26 cellular contexts compared by ENCODE assay signal in genomic region chr13:84032116-84032515, GRCh38.
DNase-seq lines count a peak whose midpoint lies in the region; ATAC-seq and TF ChIP-seq lines count a peak whose summit lies in the region.
"Had no signal": no experiment of that assay in that cellular context is flagged by ENCODE, and none has a peak within 500 bp of the region (broad histone marks: within the 10 kb centered on the region; RNA-seq: fewer than 3 reads in every experiment).

No MANE protein-coding gene starts in this region.

- DNase-seq in LHCN-M2 (ENCODE audit: low read depth) (peak; percentile 51), epithelial cell of esophagus (ENCODE audit: low read depth) (peak; percentile 19), stromal cell of bone marrow (ENCODE audit: low read depth) (peak; percentile 18), hypothalamus (lab: John Stamatoyannopoulos, UW) (no peak), T-helper 1 cell (no peak)
- DNase-seq: AML-193; CD4-positive, alpha-beta T cell; EL; GDM1; GOT3; MV-4-11; NCI-H1105; NCI-H1436 treated with DMSO at 0.1 percent for 48 hours; NCI-H187 treated with DMSO at 0.1 percent for 48 hours; NCI-H2107; NCI-H446; NCI-H524 treated with DMSO at 0.1 percent for 48 hours; NCI-H774; SJCRH30 had no signal

- no peak overlapping the region for H3K4me3 Mint-ChIP-seq in activated T-helper 17 cell treated with anti-CD3 and anti-CD28 coated beads, Interleukin-2, amount 50 U/mL, for 72 hours
- H3K4me3 Mint-ChIP-seq: CD4-positive, alpha-beta T cell had no signal

- peak; percentile 48 for ATAC-seq in activated T-helper 17 cell treated with anti-CD3 and anti-CD28 coated beads, Interleukin-2, amount 50 U/mL, for 72 hours (replicated peaks)
- ATAC-seq in GM18511 (IDR thresholded peaks at IDR 0.05; ENCODE audit: unreplicated experiment) = no peak
- ATAC-seq: A549, GM12878, Right ventricle myocardium inferior, SK-N-SH treated with all-trans-retinoic acid at 6 μM for 48 hours had no signal

- no peaks in the 10 kb centered on the region for H3K27me3 Mint-ChIP-seq in activated T-helper 17 cell treated with anti-CD3 and anti-CD28 coated beads, Interleukin-2, amount 50 U/mL, for 72 hours
- H3K27me3 Mint-ChIP-seq: CD4-positive, alpha-beta T cell had no signal

- no peak for TF ChIP-seq CTCF in epithelial cell of esophagus (IDR thresholded peaks at IDR 0.05; ENCODE audit: insufficient read depth, low read depth, low read length, missing control alignments)

- H3K36me3 Mint-ChIP-seq in activated T-helper 17 cell treated with anti-CD3 and anti-CD28 coated beads, Interleukin-2, amount 50 U/mL, for 72 hours (ENCODE audit: low read depth) = no peaks in the 10 kb centered on the region

- H3K27ac Mint-ChIP-seq in activated T-helper 17 cell treated with anti-CD3 and anti-CD28 coated beads, Interleukin-2, amount 50 U/mL, for 72 hours = no peak overlapping the region
- H3K27ac Mint-ChIP-seq: CD4-positive, alpha-beta T cell had no signal

- no peaks in the 10 kb centered on the region for H3K9me3 Mint-ChIP-seq in activated T-helper 17 cell treated with anti-CD3 and anti-CD28 coated beads, Interleukin-2, amount 50 U/mL, for 72 hours
- H3K9me3 Mint-ChIP-seq: CD4-positive, alpha-beta T cell had no signal

- H3K4me1 Mint-ChIP-seq in activated T-helper 17 cell treated with anti-CD3 and anti-CD28 coated beads, Interleukin-2, amount 50 U/mL, for 72 hours = no peaks in the 10 kb centered on the region

- H3K4me3 ChIP-seq in epithelial cell of esophagus (ENCODE audit: low read length) = no peak overlapping the region
- H3K4me3 ChIP-seq: A549; BLaER1 treated with 17β-estradiol and CSF1 and Interleukin-3, amounts not matched to agents 10 nM and 100 nM; GM12878; SJCRH30 had no signal

Comparison
In these comparisons a context has a peak if more than half of its experiments do, and no peak if none do; other contexts are left out.
1. DNase-seq: peak in LHCN-M2 (single experiment), epithelial cell of esophagus (single experiment) and stromal cell of bone marrow (single experiment); none in hypothalamus (0 of 51) and T-helper 1 cell (0 of 5).